In the genomic region with DNA sequence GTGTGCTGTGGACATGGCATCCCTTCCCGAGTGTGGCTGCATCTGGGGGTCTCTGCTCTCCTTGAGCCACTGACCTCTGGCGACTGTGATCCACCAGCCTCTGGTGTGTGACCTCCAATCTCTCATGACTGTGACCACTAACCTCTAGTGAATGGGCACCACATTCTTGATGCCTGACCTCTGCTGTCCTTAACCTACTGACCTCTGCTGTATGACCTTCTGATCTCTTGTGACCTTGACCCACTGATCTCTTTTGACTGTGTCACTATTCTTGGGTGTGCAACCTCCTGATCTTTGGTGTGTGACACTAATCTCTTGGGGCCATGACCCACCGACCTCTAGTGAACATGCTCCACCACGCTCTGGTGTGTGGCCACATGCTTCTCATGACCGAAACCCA, we compare ENCODE assay signal across 18 cellular contexts. TPM values are rescaled to one million over a fixed set of nuclear protein-coding genes. Genes with fewer than 3 reads are reported as not detected.
DNase-seq lines count a peak whose midpoint lies in the region; ATAC-seq, FAIRE-seq and TF ChIP-seq lines count a peak whose summit lies in the region.
"Had no signal": no experiment of that assay in that cellular context is flagged by ENCODE, and none has a peak within 500 bp of the region (broad histone marks: within the 10 kb centered on the region; RNA-seq: fewer than 3 reads in every experiment).

No MANE protein-coding gene starts in this region.

- POLR2A ChIA-PET in HepG2 (lab: Yijun Ruan, JAX) (no interaction called here), WTC11 (lab: Charles Lee) (no interaction called here), H1 (lab: Charles Lee; ENCODE audit: partially characterized antibody) (interaction anchor here (0.9 to 1.8 kb wide), 6 partner anchors 14 to 73 kb away, joined by 3 to 5 read pairs (median 4); a partner anchor contains a TSS)

- H3K4me3 Mint-ChIP-seq in WTC11 (no peak overlapping the region), progenitor cell of endocrine pancreas (ENCODE audit: low read depth) (no peak overlapping the region)
- H3K4me3 Mint-ChIP-seq: CD4-positive, alpha-beta memory T cell; HFFc6 had no signal

- H3K4me3 ChIP-seq in HepG2 (replicated peaks in 1 of 3; ENCODE audit: insufficient read depth in 1 of 3, low read depth in 2 of 3, low read length in 3 of 3), result no peak overlapping the region
- H3K4me3 ChIP-seq in right lobe of liver, result no peak overlapping the region
- H3K4me3 ChIP-seq in H1 (ENCODE audit: extremely low read depth in 1 of 4, insufficient read depth in 2 of 4, low read depth in 3 of 4, low read length in 4 of 4), result no peak overlapping the region
- H3K4me3 ChIP-seq: BLaER1 had no signal

- TF ChIP-seq RAD21 in HepG2 (CRISPR knock-in tag; IDR thresholded peaks at IDR 0.05) (no peak), H1 (IDR thresholded peaks at IDR 0.05 in 1 of 2, conservative IDR thresholded peaks at IDR 0.05 in 1 of 2; ENCODE audit: low read depth in 2 of 2, low read length in 2 of 2) (no peak)

- H3K27ac ChIP-seq in HepG2 (ENCODE audit: extremely low read length, insufficient read depth, low read length), result no peak overlapping the region
- H3K27ac ChIP-seq in right lobe of liver, result no peak overlapping the region
- H3K27ac ChIP-seq in H1 (ENCODE audit: low read depth, low read length), result 0 out of 2 replicates have a peak overlapping the region, but pooled peaks have one; percentile 4
- H3K27ac ChIP-seq: 22Rv1, BLaER1 had no signal

- H2BK5ac ChIP-seq in H1 (ENCODE audit: low read depth, low read length), result no peak overlapping the region

- no peaks in the 10 kb centered on the region for H3K79me1 ChIP-seq in H1 (ENCODE audit: low read depth, low read length)

- DNase-seq in HepG2 (ENCODE audit: low spot score) (no peak), right lobe of liver (no peak), WTC11 (ENCODE audit: low spot score) (no peak), H1 (ENCODE audit: low read depth in 1 of 2, low spot score in 2 of 2) (no peak), progenitor cell of endocrine pancreas (ENCODE audit: low spot score, unreplicated experiment) (no peak), T-helper 2 cell (no peak), NCI-H1436 (lab: John Stamatoyannopoulos, UW) (no peak), NCI-H2171 treated with DMSO at 0.1 percent for 48 hours (lab: John Stamatoyannopoulos, UW) (no peak)
- DNase-seq: Calu3; CD4-positive, alpha-beta memory T cell; DMS79 treated with DMSO at 0.1 percent for 48 hours; GF-D8; HCEC 1CT; HFFc6 had no signal

- H3K9me3 Mint-ChIP-seq in WTC11 (no peaks in the 10 kb centered on the region), progenitor cell of endocrine pancreas (ENCODE audit: low read depth) (no peaks in the 10 kb centered on the region)
- H3K9me3 Mint-ChIP-seq: CD14-positive monocyte; CD4-positive, alpha-beta memory T cell; HFFc6 had no signal

- H3K36me3 Mint-ChIP-seq in WTC11 (peaks cover 43% of the 10 kb centered on the region), progenitor cell of endocrine pancreas (ENCODE audit: insufficient read depth) (peaks cover 25% of the 10 kb centered on the region)
- H3K36me3 Mint-ChIP-seq: CD14-positive monocyte; CD4-positive, alpha-beta memory T cell had no signal

- no peak overlapping the region for H2BK12ac ChIP-seq in H1 (ENCODE audit: low read depth, low read length)

- H2BK15ac ChIP-seq in H1 (ENCODE audit: low read length), result no peak overlapping the region

- TF ChIP-seq POLR2A in HepG2 (IDR thresholded peaks at IDR 0.05; ENCODE audit: insufficient read depth in 1 of 2, low read depth in 2 of 2, low read length in 2 of 2), result no peak
- no peak for TF ChIP-seq POLR2A in right lobe of liver (IDR thresholded peaks at IDR 0.05)
- TF ChIP-seq POLR2A in H1 (IDR thresholded peaks at IDR 0.05; ENCODE audit: control extremely low read depth in 1 of 2, low read depth in 2 of 2, low read length in 2 of 2), result no peak

- no peak for FAIRE-seq in HepG2 (lab: Jason Lieb, UNC)
- no peak for FAIRE-seq in H1 (lab: Jason Lieb, UNC)
- FAIRE-seq: HTR-8/SVneo had no signal

- H2BK20ac ChIP-seq in H1 (ENCODE audit: low read length), result no peak overlapping the region

- no peak for ATAC-seq in HepG2
- no peak for ATAC-seq in right lobe of liver
- ATAC-seq in WTC11, result no peak

- H3K27me3 Mint-ChIP-seq in WTC11 (ENCODE audit: low read depth) (no peaks in the 10 kb centered on the region), progenitor cell of endocrine pancreas (no peaks in the 10 kb centered on the region)

- BruUV-seq in HepG2 (replicated peaks; lab: Mats Ljungman, UMichigan), result no TSS peak

- peak overlapping the region; percentile 12; the same call in 1 of the 2 replicates for H3K27ac Mint-ChIP-seq in WTC11
- H3K27ac Mint-ChIP-seq in progenitor cell of endocrine pancreas, result peak overlapping the region; percentile 57
- H3K27ac Mint-ChIP-seq: CD14-positive monocyte; CD4-positive, alpha-beta memory T cell; HFFc6 had no signal

- intact Hi-C loops in HepG2 (cut with micrococcal nuclease; ENCODE audit: unreplicated experiment), result no loop called here
- intact Hi-C loops in right lobe of liver (cut with DNase I), result no loop called here

- H3K9ac ChIP-seq in HepG2 (ENCODE audit: insufficient read depth, low read depth, low read length) (no peak overlapping the region), H1 (replicated peaks in 1 of 4; ENCODE audit: extremely low read depth in 1 of 4, low read depth in 3 of 4, low read length in 3 of 4) (no peak overlapping the region)
- H3K9ac ChIP-seq: BLaER1 had no signal

- no peak overlapping the region for H3K14ac ChIP-seq in H1 (ENCODE audit: insufficient read length)

- no peaks in the 10 kb centered on the region for H3K27me3 ChIP-seq in HepG2 (ENCODE audit: control insufficient read depth in 1 of 2, insufficient read depth in 2 of 2, low read length in 2 of 2)
- H3K27me3 ChIP-seq in right lobe of liver, result no peaks in the 10 kb centered on the region
- no peaks in the 10 kb centered on the region for H3K27me3 ChIP-seq in H1 (replicated peaks in 1 of 4; ENCODE audit: control insufficient read depth in 3 of 4, extremely low read depth in 1 of 4, insufficient read depth in 3 of 4, low read length in 3 of 4)
- H3K27me3 ChIP-seq: BLaER1 had no signal

- TF ChIP-seq CTCF in HepG2 (CRISPR knock-in tag; IDR thresholded peaks at IDR 0.05) (no peak), right lobe of liver (IDR thresholded peaks at IDR 0.05) (no peak), WTC11 (IDR thresholded peaks at IDR 0.05) (no peak), H1 (IDR thresholded peaks at IDR 0.05; ENCODE audit: control extremely low read depth in 1 of 3, insufficient read depth in 1 of 3, low read depth in 1 of 3, low read length in 3 of 3) (no peak), progenitor cell of endocrine pancreas (IDR thresholded peaks at IDR 0.05; ENCODE audit: unreplicated experiment) (no peak)

- no peak overlapping the region for H3K23ac ChIP-seq in H1 (ENCODE audit: insufficient read length)

- H3K79me2 ChIP-seq in HepG2 (ENCODE audit: insufficient read depth, low read length) (no peaks in the 10 kb centered on the region), H1 (ENCODE audit: control insufficient read depth in 1 of 2, insufficient read depth in 2 of 2, low read length in 2 of 2) (no peaks in the 10 kb centered on the region)

- TF ChIP-seq EP300 in HepG2 (IDR thresholded peaks at IDR 0.05; ENCODE audit: low read depth in 2 of 2, low read length in 2 of 2) (no peak), HepG2 (CRISPR knock-in tag; IDR thresholded peaks at IDR 0.05; ENCODE audit: borderline replicate concordance) (no peak), H1 (IDR thresholded peaks at IDR 0.05; ENCODE audit: borderline replicate concordance in 1 of 2, low read depth in 2 of 2, low read length in 2 of 2) (no peak)

- H3K4me1 ChIP-seq in HepG2 (ENCODE audit: insufficient read depth, low read length) (no peaks in the 10 kb centered on the region), right lobe of liver (no peaks in the 10 kb centered on the region), H1 (replicated peaks in 1 of 4; ENCODE audit: control insufficient read depth in 3 of 4, insufficient read depth in 4 of 4, low read length in 3 of 4) (no peaks in the 10 kb centered on the region)
- H3K4me1 ChIP-seq: BLaER1 had no signal

- H2AK5ac ChIP-seq in H1 (ENCODE audit: low read depth, low read length), result no peak overlapping the region

- H4K5ac ChIP-seq in H1 (ENCODE audit: insufficient read length, low read depth, low read length), result no peak overlapping the region

- no peak overlapping the region for H2BK120ac ChIP-seq in H1 (replicated peaks; ENCODE audit: low read depth, low read length)

- H4K20me1 ChIP-seq in HepG2 (ENCODE audit: insufficient read depth, low read length) (no peaks in the 10 kb centered on the region), H1 (replicated peaks in 1 of 2; ENCODE audit: control insufficient read depth in 1 of 2, insufficient read depth in 2 of 2, low read length in 2 of 2) (peaks cover 0 to 22% of the 10 kb centered on the region in 2 experiments)
- H4K20me1 ChIP-seq: BLaER1 had no signal

- no peaks in the 10 kb centered on the region for H3K23me2 ChIP-seq in H1 (ENCODE audit: low read depth, low read length)

- no peak overlapping the region; the same call in 1 of the 2 replicates for H4K8ac ChIP-seq in H1 (ENCODE audit: extremely low read depth, insufficient read depth, low read length)

- H3K4me2 ChIP-seq in HepG2 (ENCODE audit: low read depth, low read length) (no peak overlapping the region), H1 (ENCODE audit: insufficient read depth in 1 of 2, low read depth in 2 of 2, low read length in 2 of 2) (no peak overlapping the region)
- H3K4me2 ChIP-seq: BLaER1 had no signal

- H3K9me3 ChIP-seq in HepG2 (ENCODE audit: low read length) (no peaks in the 10 kb centered on the region), right lobe of liver (no peaks in the 10 kb centered on the region), H1 (ENCODE audit: insufficient read depth in 2 of 2, low read depth in 1 of 2, low read length in 1 of 2) (no peaks in the 10 kb centered on the region)
- H3K9me3 ChIP-seq: BLaER1 had no signal

- H3K18ac ChIP-seq in H1 (ENCODE audit: extremely low read depth, low read length), result no peak overlapping the region

- H2AFZ ChIP-seq in HepG2 (ENCODE audit: low read length) (no peak overlapping the region), H1 (ENCODE audit: low read length) (no peak overlapping the region)

- in situ Hi-C loops in HepG2 (cut with HindIII; ENCODE audit: extremely low pct_ligation_motif_present, low pct_unique_long_range_greater_than_20kb), result no loop called here

- no peak overlapping the region for H3K4ac ChIP-seq in H1 (replicated peaks; ENCODE audit: insufficient read length, low read depth, low read length)

- no peak overlapping the region for H4K91ac ChIP-seq in H1 (replicated peaks; ENCODE audit: insufficient read length, low read length)

- 100% methylated on average over 3 of the region's 5 CpGs for WGBS in HepG2 (ENCODE audit: low lambda C conversion rate)
- 95% methylated on average over 3 of the region's 5 CpGs for WGBS in right lobe of liver (ENCODE audit: insufficient coverage, low coverage, low lambda C conversion rate, missing lambda C conversion rate)
- WGBS in H1 (ENCODE audit: extremely low coverage in 1 of 2, insufficient coverage in 1 of 2, insufficient read length in 1 of 2, insufficient replicate concordance in 2 of 2, low coverage in 1 of 2, low lambda C conversion rate in 2 of 2, missing lambda C conversion rate in 1 of 2), 2 experiments, result 92% methylated on average over 5 of the region's 5 CpGs; no CpG with 5 or more reads in 1 of the 2 experiments

- H3K36me3 ChIP-seq in HepG2 (replicated peaks in 1 of 2; ENCODE audit: control insufficient read depth in 1 of 2, insufficient read depth in 2 of 2, low read length in 2 of 2), result peaks cover 35 to 81% of the 10 kb centered on the region in 2 experiments
- peaks cover 0 to 56% (median 21%) of the 10 kb centered on the region in 4 donors for H3K36me3 ChIP-seq in right lobe of liver
- H3K36me3 ChIP-seq in H1 (ENCODE audit: control insufficient read depth in 2 of 4, insufficient read depth in 4 of 4, low read length in 3 of 4), result peaks cover 32 to 52% (median 47%) of the 10 kb centered on the region in 4 experiments

- CTCF ChIA-PET in HepG2 (lab: Yijun Ruan, JAX; ENCODE audit: low intra/inter-chr PET ratio, low total read pairs), result no interaction called here
- CTCF ChIA-PET in WTC11 (lab: Charles Lee), result no interaction called here
- CTCF ChIA-PET in H1 (lab: Charles Lee; ENCODE audit: partially characterized antibody), result interaction anchor here (0.7 to 1.1 kb wide), 3 partner anchors 33 to 49 kb away, joined by 3 to 4 read pairs (median 3); no protein-coding TSS in a partner anchor

- no peak overlapping the region for H3K56ac ChIP-seq in H1 (replicated peaks; ENCODE audit: insufficient read length, low read depth, low read length)

- H3K4me1 Mint-ChIP-seq in WTC11 (no peaks in the 10 kb centered on the region), progenitor cell of endocrine pancreas (ENCODE audit: low read depth) (peaks cover 28% of the 10 kb centered on the region)
- H3K4me1 Mint-ChIP-seq: CD14-positive monocyte; CD4-positive, alpha-beta memory T cell had no signal

RNA-seq across cellular contexts. Expression of a gene that starts 45.8 kb away (rescaled TPM):
- 20.9 and 27.4 TPM in 2 replicates for total RNA-seq in HepG2 (2016; rRNA removed; fragmentation: Illumina TruSeq; extraction: Trizol)
- 2.7 and 3.3 TPM in 2 replicates for total RNA-seq in HepG2 (2016; cell fraction: cytosol; rRNA removed; fragmentation: Illumina TruSeq; extraction: Trizol; ENCODE audit: low read depth)
- 21.8 and 25.6 TPM in 2 replicates for total RNA-seq in HepG2 (2016; cell fraction: insoluble cytoplasmic fraction; rRNA removed; fragmentation: Illumina TruSeq; extraction: Trizol)
- 7.4 and 7.7 TPM in 2 replicates for total RNA-seq in HepG2 (2016; cell fraction: membrane; rRNA removed; fragmentation: Illumina TruSeq; extraction: Trizol)
- total RNA-seq in HepG2 (2016; cell fraction: nucleus; rRNA removed; fragmentation: Illumina TruSeq; extraction: Trizol), result 17.4 and 18.8 TPM in 2 replicates
- polyA plus RNA-seq in HepG2 (2011; rRNA removed), result 8.7 and 9.7 TPM in 2 replicates
- 5.2 and 7.2 TPM in 2 replicates for polyA plus RNA-seq in HepG2 (2011; cell fraction: cytosol; rRNA removed)
- 7.6 and 9.7 TPM in 2 replicates for polyA plus RNA-seq in HepG2 (2011; cell fraction: nucleus; rRNA removed)
- polyA plus RNA-seq in HepG2 (2012), result 8.7 and 12.1 TPM in 2 replicates
- polyA plus RNA-seq in HepG2 (2016; cell fraction: cytosol; fragmentation: Illumina TruSeq; extraction: Trizol; ENCODE audit: low read depth), result 0.76 and 0.90 TPM in 2 replicates
- polyA plus RNA-seq in HepG2 (2016; cell fraction: insoluble cytoplasmic fraction; fragmentation: Illumina TruSeq; extraction: Trizol; ENCODE audit: low read depth), result 15.7 and 20.7 TPM in 2 replicates
- 2.3 and 2.4 TPM in 2 replicates for polyA plus RNA-seq in HepG2 (2016; cell fraction: membrane; fragmentation: Illumina TruSeq; extraction: Trizol; ENCODE audit: low read depth)
- 15.9 and 19.8 TPM in 2 replicates for polyA plus RNA-seq in HepG2 (2016; cell fraction: nucleus; fragmentation: Illumina TruSeq; extraction: Trizol; ENCODE audit: insufficient read depth, low read depth)
- polyA minus RNA-seq in HepG2 (2011; rRNA and poly(A)+ RNA removed; ENCODE audit: low replicate concordance), result 12.2 and 36.0 TPM in 2 replicates
- 5.9 and 8.2 TPM in 2 replicates for polyA minus RNA-seq in HepG2 (2011; cell fraction: cytosol; rRNA and poly(A)+ RNA removed)
- 22.1 and 29.7 TPM in 2 replicates for polyA minus RNA-seq in HepG2 (2011; cell fraction: nucleus; rRNA and poly(A)+ RNA removed)
- 10 to 100 TPM; 12.7 to 22.5 (median 17.6) TPM for total RNA-seq in right lobe of liver
- 76.5 to 78.3 TPM (median 76.7 TPM) in 3 replicates for total RNA-seq in WTC11 (2021)
- total RNA-seq in H1 (2021; fragmentation: NEBNext Ultra II Directional; extraction: Animal tissue kit (Norgen Biotek cat#: 25700)), result 95.9 and 103 TPM in 2 replicates
- polyA plus RNA-seq in H1 (2011; rRNA removed), result 27.8 and 32.8 TPM in 2 replicates
- 47.8 TPM for polyA plus RNA-seq in H1 (2011; cell fraction: cytosol; rRNA removed)
- polyA plus RNA-seq in H1 (2011; cell fraction: nucleus; rRNA removed), result 45.6 TPM
- polyA plus RNA-seq in H1 (2012, experiment 1 of 2), result 67.2 to 79.0 TPM (median 73.8 TPM) in 4 replicates
- polyA plus RNA-seq in H1 (2012, experiment 2 of 2), result 9.8 TPM
- 35.3 TPM for polyA plus RNA-seq in H1 (2013, experiment 1 of 2)
- polyA plus RNA-seq in H1 (2013, experiment 2 of 2), result 36.5 TPM
- 71.0 and 97.4 TPM in 2 replicates for polyA minus RNA-seq in H1 (2011; rRNA and poly(A)+ RNA removed)
- polyA minus RNA-seq in H1 (2011; cell fraction: cytosol; rRNA and poly(A)+ RNA removed), result 40.3 TPM
- polyA minus RNA-seq in H1 (2011; cell fraction: nucleus; rRNA and poly(A)+ RNA removed), result 47.4 TPM
- 110 TPM in 2 replicates for total RNA-seq in progenitor cell of endocrine pancreas
